1 cellular context compared by ENCODE assay signal in genomic region chr18:6373187-6373586, GRCh38.
TF ChIP-seq lines count a peak whose summit lies in the region.

No MANE protein-coding gene starts in this region.

TF ChIP-seq in HepG2, 621 proteins besides CTCF, POLR2A, EP300 and RAD21 (continued from another document and continues in another):
- 0 out of 2 replicates have a peak, but pooled peaks have one; percentile 21 for TF ChIP-seq ZNF362 (CRISPR knock-in tag; IDR thresholded peaks at IDR 0.05; ENCODE audit: borderline replicate concordance)
- no peak for TF ChIP-seq CCDC6 (CRISPR knock-in tag; IDR thresholded peaks at IDR 0.05)
- TF ChIP-seq HMGA1 (CRISPR knock-in tag; conservative IDR thresholded peaks at IDR 0.05), result no peak
- no peak for TF ChIP-seq ZBTB43 (CRISPR knock-in tag; conservative IDR thresholded peaks at IDR 0.05)
- no peak for TF ChIP-seq DDIT3 (CRISPR knock-in tag; IDR thresholded peaks at IDR 0.05)
- no peak for TF ChIP-seq SALL2 (CRISPR knock-in tag; IDR thresholded peaks at IDR 0.05)
- no peak for TF ChIP-seq FOSL1 (CRISPR knock-in tag; IDR thresholded peaks at IDR 0.05; ENCODE audit: borderline replicate concordance)
- TF ChIP-seq PCBP1 (IDR thresholded peaks at IDR 0.05; ENCODE audit: borderline replicate concordance, low read depth, low read length), result no peak
- no peak for TF ChIP-seq KLF15 (CRISPR knock-in tag; IDR thresholded peaks at IDR 0.05; ENCODE audit: borderline replicate concordance)
- TF ChIP-seq ZNF616 (CRISPR knock-in tag; IDR thresholded peaks at IDR 0.05; ENCODE audit: low read depth), result no peak
- no peak for TF ChIP-seq CC2D1A (CRISPR knock-in tag; IDR thresholded peaks at IDR 0.05)
- TF ChIP-seq JUND (CRISPR knock-in tag; IDR thresholded peaks at IDR 0.05), result no peak
- TF ChIP-seq BATF2 (CRISPR knock-in tag; IDR thresholded peaks at IDR 0.05), result no peak
- TF ChIP-seq ZKSCAN5 (CRISPR knock-in tag; IDR thresholded peaks at IDR 0.05), result 0 out of 2 replicates have a peak, but pooled peaks have one; percentile 49
- TF ChIP-seq ZNF644 (CRISPR knock-in tag; IDR thresholded peaks at IDR 0.05; ENCODE audit: low read depth), result peak; percentile 53; the same call in 1 of the 2 replicates
- TF ChIP-seq TFDP1 (CRISPR knock-in tag; IDR thresholded peaks at IDR 0.05; ENCODE audit: borderline replicate concordance), result no peak
- no peak for TF ChIP-seq SMC3 (IDR thresholded peaks at IDR 0.05; ENCODE audit: low read length)
- TF ChIP-seq E2F5 (CRISPR knock-in tag; conservative IDR thresholded peaks at IDR 0.05), result no peak
- no peak for TF ChIP-seq ZNF780A (CRISPR knock-in tag; IDR thresholded peaks at IDR 0.05)
- no peak for TF ChIP-seq ZNF557 (CRISPR knock-in tag; IDR thresholded peaks at IDR 0.05)
- no peak for TF ChIP-seq YEATS2 (CRISPR knock-in tag; IDR thresholded peaks at IDR 0.05; ENCODE audit: borderline replicate concordance)
- no peak for TF ChIP-seq TFE3 (CRISPR knock-in tag; IDR thresholded peaks at IDR 0.05)
- peak; percentile 76 for TF ChIP-seq MED1 (CRISPR knock-in tag; IDR thresholded peaks at IDR 0.05)
- TF ChIP-seq ONECUT2 (CRISPR knock-in tag; IDR thresholded peaks at IDR 0.05), result no peak
- no peak for TF ChIP-seq SNAPC5 (CRISPR knock-in tag; IDR thresholded peaks at IDR 0.05; ENCODE audit: borderline replicate concordance)
- no peak for TF ChIP-seq ZHX2 (IDR thresholded peaks at IDR 0.05; ENCODE audit: low read depth)
- TF ChIP-seq ZHX2 (CRISPR knock-in tag; IDR thresholded peaks at IDR 0.05; ENCODE audit: borderline replicate concordance), result no peak
- TF ChIP-seq ZBTB20 (CRISPR knock-in tag; IDR thresholded peaks at IDR 0.05; ENCODE audit: borderline replicate concordance, low read depth), result no peak; the same call in 1 of the 2 replicates
- TF ChIP-seq DMAP1 (CRISPR knock-in tag; IDR thresholded peaks at IDR 0.05), result no peak
- no peak for TF ChIP-seq ZBTB44 (CRISPR knock-in tag; IDR thresholded peaks at IDR 0.05)
- TF ChIP-seq ZFP62 (CRISPR knock-in tag; IDR thresholded peaks at IDR 0.05), result no peak
- TF ChIP-seq MYPOP (CRISPR knock-in tag; IDR thresholded peaks at IDR 0.05), result 0 out of 2 replicates have a peak, but pooled peaks have one; percentile 34
- no peak for TF ChIP-seq ARNT2 (CRISPR knock-in tag; IDR thresholded peaks at IDR 0.05; ENCODE audit: low read depth)
- no peak for TF ChIP-seq CEBPB (IDR thresholded peaks at IDR 0.05; ENCODE audit: borderline replicate concordance, low read depth, low read length)
- peak; percentile 52; the same call in 1 of the 2 replicates for TF ChIP-seq ZNF441 (CRISPR knock-in tag; IDR thresholded peaks at IDR 0.05; ENCODE audit: borderline replicate concordance)
- TF ChIP-seq EED (CRISPR knock-in tag; IDR thresholded peaks at IDR 0.05), result no peak
- TF ChIP-seq FOXJ3 (CRISPR knock-in tag; IDR thresholded peaks at IDR 0.05; ENCODE audit: borderline replicate concordance), result no peak
- TF ChIP-seq PREB (CRISPR knock-in tag; IDR thresholded peaks at IDR 0.05), result no peak
- peak; percentile 11; the same call in 1 of the 2 replicates for TF ChIP-seq CREM (IDR thresholded peaks at IDR 0.05)
- TF ChIP-seq CREM (CRISPR knock-in tag; IDR thresholded peaks at IDR 0.05), result no peak
- TF ChIP-seq SKI (IDR thresholded peaks at IDR 0.05; ENCODE audit: partially characterized antibody), result peak; percentile 91
- TF ChIP-seq MLX (CRISPR knock-in tag; IDR thresholded peaks at IDR 0.05), result peak; percentile 76; the same call in 1 of the 2 replicates
- TF ChIP-seq ZNF672 (CRISPR knock-in tag; IDR thresholded peaks at IDR 0.05), result no peak
- no peak for TF ChIP-seq TFDP2 (CRISPR knock-in tag; IDR thresholded peaks at IDR 0.05)
